31 cellular contexts compared by ENCODE assay signal in the genomic region with DNA sequence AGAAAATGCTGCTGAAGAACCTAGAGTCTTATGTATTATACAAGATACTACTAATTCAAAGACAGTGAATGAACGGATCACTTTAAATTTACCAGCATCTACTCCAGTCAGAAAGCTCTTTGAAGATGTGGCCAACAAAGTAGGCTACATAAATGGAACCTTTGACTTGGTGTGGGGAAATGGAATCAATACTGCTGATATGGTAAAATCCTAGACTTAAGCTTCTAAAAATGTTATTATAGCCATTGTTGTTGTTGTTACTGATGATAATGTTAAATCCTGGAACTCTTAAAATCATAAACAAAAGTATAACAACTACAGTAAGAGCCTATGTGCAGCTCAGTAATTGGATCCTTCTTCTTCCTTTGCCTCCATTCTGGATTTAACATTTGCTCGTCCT.
"Had no signal": no experiment of that assay in that cellular context is flagged by ENCODE, and none has a peak within 500 bp of the region (broad histone marks: within the 10 kb centered on the region; RNA-seq: fewer than 3 reads in every experiment).

No MANE protein-coding gene starts in this region.

- H3K27ac ChIP-seq: brain microvascular endothelial cell, esophagus squamous epithelium, gastroesophageal sphincter had no signal

- DNase-seq: activated CD4-positive, alpha-beta T cell treated with anti-CD3 and anti-CD28 coated beads for 1 hour; activated CD4-positive, alpha-beta T cell treated with anti-CD3 and anti-CD28 coated beads for 4 hours; activated CD4-positive, alpha-beta T cell treated with anti-CD3 and anti-CD28 coated beads, Interleukin-2, amount 50 U/mL, for 1 hour; activated CD4-positive, alpha-beta T cell treated with anti-CD3 and anti-CD28 coated beads, Interleukin-2, amount 50 U/mL, for 48 hours; activated CD8-positive, alpha-beta memory T cell treated with anti-CD3 and anti-CD28 coated beads for 24 hours; activated CD8-positive, alpha-beta T cell treated with anti-CD3 and anti-CD28 coated beads for 36 hours; activated effector memory CD4-positive, alpha-beta T cell treated with Interleukin-2 at 50 U/mL for 16 hours; activated gamma-delta T cell treated with Interleukin-2 at 50 U/mL for 16 hours; activated naive CD4-positive, alpha-beta T cell treated with anti-CD3 and anti-CD28 coated beads, Interleukin-2, amount 50 U/mL, for 16 hours; activated naive CD4-positive, alpha-beta T cell treated with Interleukin-2 at 50 U/mL for 16 hours; activated T-cell treated with anti-CD3 and anti-CD28 coated beads, Interleukin-2, amount 50 U/mL, for 4 hours; amniotic stem cell; anterior cingulate cortex; brain microvascular endothelial cell; cortex of kidney; dermis blood vessel endothelial cell; effector CD4-positive, alpha-beta T cell; effector memory CD8-positive, alpha-beta T cell; erythroblast; esophagus squamous epithelium; foreskin melanocyte; T-helper 1 cell; T-helper 17 cell; T1000 had no signal

- H3K27ac Mint-ChIP-seq: activated CD8-positive, alpha-beta T cell treated with anti-CD3 and anti-CD28 coated beads for 36 hours; activated naive CD8-positive, alpha-beta T cell; activated T-helper 17 cell treated with anti-CD3 and anti-CD28 coated beads, Interleukin-2, amount 50 U/mL, for 72 hours; T-helper 17 cell; T-helper 2 cell treated with Interferon-gamma antibody and Interleukin-4, amounts not matched to agents 5 μg/mL and 100 μg/mL, for 36 hours had no signal

- H3K9me3 Mint-ChIP-seq: activated CD8-positive, alpha-beta T cell treated with anti-CD3 and anti-CD28 coated beads for 36 hours; activated T-cell treated with anti-CD3 and anti-CD28 coated beads, Interleukin-2, amount 50 U/mL, for 4 hours; activated T-helper 17 cell treated with anti-CD3 and anti-CD28 coated beads, Interleukin-2, amount 50 U/mL, for 72 hours; effector memory CD8-positive, alpha-beta T cell; T-helper 2 cell treated with Interferon-gamma antibody and Interleukin-4, amounts not matched to agents 5 μg/mL and 100 μg/mL, for 36 hours had no signal

- H3K4me3 ChIP-seq: esophagus squamous epithelium, gastroesophageal sphincter had no signal

- FAIRE-seq: astrocyte, bronchial epithelial cell, colon had no signal

- H3K27me3 Mint-ChIP-seq: activated CD8-positive, alpha-beta T cell treated with anti-CD3 and anti-CD28 coated beads for 36 hours; activated naive CD8-positive, alpha-beta T cell; activated T-helper 17 cell treated with anti-CD3 and anti-CD28 coated beads, Interleukin-2, amount 50 U/mL, for 72 hours; effector memory CD8-positive, alpha-beta T cell; T-helper 17 cell had no signal

- H3K9me3 ChIP-seq: esophagus squamous epithelium, gastroesophageal sphincter had no signal

- ATAC-seq: activated CD8-positive, alpha-beta T cell treated with anti-CD3 and anti-CD28 coated beads for 36 hours; activated T-cell treated with anti-CD3 and anti-CD28 coated beads, Interleukin-2, amount 50 U/mL, for 4 hours; activated T-helper 17 cell treated with anti-CD3 and anti-CD28 coated beads, Interleukin-2, amount 50 U/mL, for 72 hours; effector memory CD8-positive, alpha-beta T cell; gastroesophageal sphincter; T-helper 17 cell had no signal

- H3K4me3 Mint-ChIP-seq: activated CD8-positive, alpha-beta T cell treated with anti-CD3 and anti-CD28 coated beads for 36 hours; activated naive CD8-positive, alpha-beta T cell; activated T-cell treated with anti-CD3 and anti-CD28 coated beads, Interleukin-2, amount 50 U/mL, for 4 hours; activated T-helper 17 cell treated with anti-CD3 and anti-CD28 coated beads, Interleukin-2, amount 50 U/mL, for 72 hours; effector memory CD8-positive, alpha-beta T cell; T-helper 17 cell; T-helper 2 cell treated with Interferon-gamma antibody and Interleukin-4, amounts not matched to agents 5 μg/mL and 100 μg/mL, for 36 hours had no signal

- H3K27me3 ChIP-seq: brain microvascular endothelial cell, esophagus squamous epithelium, gastroesophageal sphincter had no signal
